ENCODE assay signal across 14 cellular contexts in genomic region chr13:38167164-38167822, GRCh38.
DNase-seq lines count a peak whose midpoint lies in the region; ATAC-seq and TF ChIP-seq lines count a peak whose summit lies in the region.
"Had no signal": no experiment of that assay in that cellular context is flagged by ENCODE, and none has a peak within 500 bp of the region (broad histone marks: within the 10 kb centered on the region; RNA-seq: fewer than 3 reads in every experiment).

No MANE protein-coding gene starts in this region.

- H3K9me3 ChIP-seq in thyroid gland, result no peaks in the 10 kb centered on the region

- TF ChIP-seq CTCF in thyroid gland (IDR thresholded peaks at IDR 0.05), result no peak

- H3K4me1 ChIP-seq in thyroid gland, result no peaks in the 10 kb centered on the region

- ATAC-seq in GM18511 (IDR thresholded peaks at IDR 0.05; ENCODE audit: unreplicated experiment) (peak; percentile 99), GM21390 (IDR thresholded peaks at IDR 0.05; ENCODE audit: unreplicated experiment) (peak; percentile 99), HG03064 (IDR thresholded peaks at IDR 0.05; ENCODE audit: low read depth, unreplicated experiment) (peak; percentile 97)
- ATAC-seq: activated naive CD8-positive, alpha-beta T cell treated with anti-CD3 and anti-CD28 coated beads, Interleukin-2, amount 50 U/mL, for 24 hours; CD8-positive, alpha-beta T cell; effector memory CD8-positive, alpha-beta T cell; K562 had no signal

- no peaks in the 10 kb centered on the region for H3K27me3 ChIP-seq in thyroid gland

- no peak overlapping the region for H3K27ac ChIP-seq in thyroid gland

- no peak for TF ChIP-seq POLR2A in thyroid gland (IDR thresholded peaks at IDR 0.05)

- intact Hi-C loops in thyroid gland (cut with DNase I), result no loop called here

- 85 to 91% methylated on average over 1 of the region's 1 CpG for WGBS in thyroid gland, 2 donors

- DNase-seq in NAMALWA (ENCODE audit: low spot score) (peak; percentile 49), DMS79 treated with DMSO at 0.1 percent for 48 hours (lab: John Stamatoyannopoulos, UW) (no peak), NK-92 (lab: John Stamatoyannopoulos, UW; ENCODE audit: unreplicated experiment) (no peak), COLO829 (ENCODE audit: low spot score) (no peak), thyroid gland (no peak)
- DNase-seq: activated CD4-positive, CD25-positive, alpha-beta regulatory T cell treated with anti-CD3 and anti-CD28 coated beads, Interleukin-2, amount 50 U/mL, for 72 hours; activated naive CD8-positive, alpha-beta T cell treated with anti-CD3 and anti-CD28 coated beads, Interleukin-2, amount 50 U/mL, for 24 hours; CD8-positive, alpha-beta T cell; effector memory CD8-positive, alpha-beta T cell; hypothalamus had no signal

- no peaks in the 10 kb centered on the region for H3K36me3 ChIP-seq in thyroid gland

- H3K4me3 ChIP-seq in thyroid gland (replicated peaks in 1 of 3), result no peak overlapping the region
- H3K4me3 ChIP-seq: K562 had no signal
